Comparison of ENCODE assay signal across 18 cellular contexts in the genomic region with DNA sequence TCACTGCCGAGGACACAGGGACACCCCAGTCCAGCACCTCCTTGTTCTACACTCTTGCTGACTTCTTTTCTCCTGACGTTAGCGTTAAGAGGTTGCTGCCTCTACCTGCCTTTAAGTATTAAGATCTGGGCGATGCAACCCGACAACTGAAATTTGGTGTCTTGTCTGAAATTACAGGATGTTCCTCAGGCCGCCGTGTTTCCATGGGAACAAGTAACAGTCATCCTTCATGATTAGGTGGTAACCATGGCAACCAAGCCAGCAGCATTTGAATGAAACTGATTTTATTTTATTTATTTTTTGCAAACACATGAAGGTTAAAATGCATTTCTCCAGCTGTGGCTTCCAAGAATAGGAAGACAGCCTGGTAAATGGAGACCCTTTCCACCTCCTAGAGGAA. TPM values are rescaled to one million over a fixed set of nuclear protein-coding genes. Genes with fewer than 3 reads are reported as not detected.
DNase-seq lines count a peak whose midpoint lies in the region; ATAC-seq and TF ChIP-seq lines count a peak whose summit lies in the region.
"Had no signal": no experiment of that assay in that cellular context is flagged by ENCODE, and none has a peak within 500 bp of the region (broad histone marks: within the 10 kb centered on the region; RNA-seq: fewer than 3 reads in every experiment).

No MANE protein-coding gene starts in this region.

- peaks cover 2% of the 10 kb centered on the region for H3K9me3 ChIP-seq in IMR-90 (ENCODE audit: control insufficient read depth, insufficient read depth, low read length)
- no peaks in the 10 kb centered on the region for H3K9me3 ChIP-seq in neural cell (ENCODE audit: low read length)
- H3K9me3 ChIP-seq: SJSA1 had no signal

- H3K9me2 ChIP-seq in neural cell (ENCODE audit: insufficient read depth, low read length): no peaks in the 10 kb centered on the region

- intact Hi-C loops in IMR-90 (cut with micrococcal nuclease): no loop called here
- intact Hi-C loops in dorsolateral prefrontal cortex (cut with DNase I): no loop called here

- POLR2A ChIA-PET in IMR-90 (lab: Charles Lee; ENCODE audit: unreplicated experiment): no interaction called here

- no peak overlapping the region for H3K4ac ChIP-seq in IMR-90 (ENCODE audit: low read depth, low read length)

- no peak overlapping the region for H3K56ac ChIP-seq in IMR-90 (ENCODE audit: extremely low read depth, insufficient read depth, low read length)

- no peak overlapping the region for H3K18ac ChIP-seq in IMR-90 (ENCODE audit: low read depth, low read length)

- no peaks in the 10 kb centered on the region for H3K36me3 ChIP-seq in IMR-90 (ENCODE audit: control insufficient read depth, insufficient read depth, low read length)
- H3K36me3 ChIP-seq in neural cell (ENCODE audit: insufficient read depth, low read length): no peaks in the 10 kb centered on the region
- H3K36me3 ChIP-seq: SJSA1 had no signal

- no peak overlapping the region for H3K23ac ChIP-seq in IMR-90 (ENCODE audit: low read depth, low read length)

- H4K8ac ChIP-seq in IMR-90 (ENCODE audit: low read depth in 2 of 2, low read length in 2 of 2): no peak overlapping the region

- ATAC-seq in IMR-90 (ENCODE audit: low read depth) (no peak), GM19035 (IDR thresholded peaks at IDR 0.05; ENCODE audit: unreplicated experiment) (no peak), GM18868 (IDR thresholded peaks at IDR 0.05; ENCODE audit: unreplicated experiment) (no peak)
- ATAC-seq: foreskin keratinocyte had no signal

- H3K14ac ChIP-seq in IMR-90 (replicated peaks; ENCODE audit: low read depth, low read length): no peak overlapping the region

- peaks cover 12% of the 10 kb centered on the region for H3K4me1 ChIP-seq in IMR-90 (ENCODE audit: control insufficient read depth, insufficient read depth, low read length)
- H3K4me1 ChIP-seq: foreskin keratinocyte, SJSA1 had no signal

- no peak overlapping the region for H4K91ac ChIP-seq in IMR-90 (ENCODE audit: insufficient read depth, low read depth, low read length)

- H3K79me1 ChIP-seq in IMR-90 (ENCODE audit: low read depth in 1 of 2, low read length in 2 of 2): peaks cover 0 to 10% of the 10 kb centered on the region in 2 experiments; a peak in 1 of 4 replicates

- H3K79me2 ChIP-seq in neural cell (replicated peaks; ENCODE audit: insufficient read depth, low read length): no peaks in the 10 kb centered on the region

- H3K4me3 ChIP-seq in IMR-90 (ENCODE audit: insufficient read depth, low read depth, low read length) (no peak overlapping the region), dorsolateral prefrontal cortex (peak overlapping the region in 1 of 59 donors; percentile 27), neural cell (ENCODE audit: low read length) (peak overlapping the region; percentile 52)
- H3K4me3 ChIP-seq: coronary artery, PC-9, SJSA1 had no signal

- CTCF ChIA-PET in IMR-90 (lab: Yijun Ruan, JAX): no interaction called here

- H3K9me1 ChIP-seq in IMR-90 (ENCODE audit: insufficient read depth, low read length): peaks cover 22% of the 10 kb centered on the region

- no peak overlapping the region for H4K5ac ChIP-seq in IMR-90 (ENCODE audit: low read depth, low read length)

- H2AFZ ChIP-seq in IMR-90 (replicated peaks; ENCODE audit: low read length, poor library complexity): no peak overlapping the region
- no peak overlapping the region for H2AFZ ChIP-seq in neural cell (ENCODE audit: low read depth, low read length)
- H2AFZ ChIP-seq: PC-9 had no signal

- H2BK20ac ChIP-seq in IMR-90 (ENCODE audit: low read depth, low read length): no peak overlapping the region

- H3K9ac ChIP-seq in IMR-90 (ENCODE audit: low read depth, low read length) (no peak overlapping the region), neural cell (ENCODE audit: low read length) (peak overlapping the region; percentile 33)

- no peak overlapping the region for H2AK5ac ChIP-seq in IMR-90 (ENCODE audit: low read depth, low read length)

- dilution Hi-C loops in IMR-90 (cut with HindIII; ENCODE audit: low sequenced_read_pairs, unreplicated experiment): no loop called here

- H3F3A ChIP-seq in neural cell (ENCODE audit: insufficient read depth, low read length, poor library complexity, severe bottlenecking): no peaks in the 10 kb centered on the region

- no peaks in the 10 kb centered on the region for H3K27me3 ChIP-seq in IMR-90 (ENCODE audit: control insufficient read depth, insufficient read depth, low read length)
- no peaks in the 10 kb centered on the region for H3K27me3 ChIP-seq in dorsolateral prefrontal cortex
- no peaks in the 10 kb centered on the region for H3K27me3 ChIP-seq in neural cell (ENCODE audit: insufficient read depth, low read depth, low read length)

- H3K4me2 ChIP-seq in IMR-90 (ENCODE audit: low read depth, low read length) (no peak overlapping the region), neural cell (ENCODE audit: low read length) (peak overlapping the region; percentile 79)
- H3K4me2 ChIP-seq: PC-9 had no signal

- BruUV-seq in IMR-90 (replicated peaks; lab: Mats Ljungman, UMichigan): no TSS peak

- WGBS in IMR-90 (ENCODE audit: extremely low coverage in 2 of 2, insufficient read length in 1 of 2), 2 experiments: no CpG with 5 or more reads among the region's 7 CpGs

- no peak overlapping the region for H2BK120ac ChIP-seq in IMR-90 (ENCODE audit: low read depth, low read length)

- no peak for TF ChIP-seq CTCF in IMR-90 (conservative IDR thresholded peaks at IDR 0.05; ENCODE audit: low read depth, low read length)
- no peak for TF ChIP-seq CTCF in dorsolateral prefrontal cortex (IDR thresholded peaks at IDR 0.05 in 54 of 56, conservative IDR thresholded peaks at IDR 0.05 in 2 of 56; ENCODE audit: low read depth in 1 of 56, partially characterized antibody in 56 of 56)
- TF ChIP-seq CTCF in neural cell (IDR thresholded peaks at IDR 0.05; ENCODE audit: poor library complexity, severe bottlenecking): no peak
- TF ChIP-seq CTCF in GM10266 (IDR thresholded peaks at IDR 0.05; ENCODE audit: control insufficient read depth, insufficient read depth, low read depth, missing control alignments): no peak

- H4K20me1 ChIP-seq in IMR-90 (ENCODE audit: insufficient read depth, low read length) (peaks cover 12% of the 10 kb centered on the region), neural cell (ENCODE audit: insufficient read depth) (no peaks in the 10 kb centered on the region)

- DNase-seq in Ammon's horn (ENCODE audit: low spot score): peak; percentile 79
- DNase-seq in IMR-90: peak; percentile 40
- DNase-seq in dorsolateral prefrontal cortex: peak in 6 of 10 donors; percentile 46 to 80 (median 55)
- DNase-seq in NOMO-1 (lab: John Stamatoyannopoulos, UW; ENCODE audit: unreplicated experiment in 2 of 2): no peak
- no peak for DNase-seq in GM10266 (ENCODE audit: extremely low spot score)
- DNase-seq: activated B cell treated with CpG ODN at 0.5 μM for 24 hours; activated CD4-positive, alpha-beta memory T cell treated with anti-CD3 and anti-CD28 coated beads, Interleukin-2, amount 10 ng/mL, durations not matched to agents 7 days and 5 days; activated naive CD4-positive, alpha-beta T cell treated with anti-CD3 and anti-CD28 coated beads, Interleukin-2, amount 10 ng/mL, durations not matched to agents 7 days and 5 days; activated T-cell treated with anti-CD3 and anti-CD28 coated beads, Interleukin-2, amount 50 U/mL, for 1 hour; CD8-positive, alpha-beta memory T cell; foreskin keratinocyte; NCI-H2171; PC-9 had no signal

- TF ChIP-seq EP300 in neural cell (conservative IDR thresholded peaks at IDR 0.05; ENCODE audit: poor library complexity, severe bottlenecking): peak; percentile 67

- H3K27ac ChIP-seq in IMR-90 (ENCODE audit: insufficient read depth, low read length) (no peak overlapping the region), dorsolateral prefrontal cortex (peak overlapping the region in 49 of 59 donors; percentile 8 to 87 (median 57)), neural cell (ENCODE audit: low read length) (peak overlapping the region; percentile 75)
- H3K27ac ChIP-seq: foreskin keratinocyte, PC-9, SJSA1 had no signal

- no peak for TF ChIP-seq POLR2A in IMR-90 (IDR thresholded peaks at IDR 0.05; ENCODE audit: low read depth, low read length)

- no peak overlapping the region for H2BK5ac ChIP-seq in IMR-90 (ENCODE audit: low read depth, low read length, poor library complexity, severe bottlenecking)

- no peak for TF ChIP-seq RAD21 in IMR-90 (IDR thresholded peaks at IDR 0.05; ENCODE audit: low read length)
- TF ChIP-seq RAD21 in neural cell (conservative IDR thresholded peaks at IDR 0.05): no peak

- no peak overlapping the region for H2BK15ac ChIP-seq in IMR-90 (ENCODE audit: low read depth, low read length)

- in situ Hi-C loops in IMR-90 (cut with MboI; ENCODE audit: low sequenced_read_pairs): no loop called here

- no peak overlapping the region for H2AK9ac ChIP-seq in IMR-90 (replicated peaks; ENCODE audit: low read depth, low read length, poor library complexity)

TF ChIP-seq in IMR-90, 13 proteins besides CTCF, POLR2A, EP300 and RAD21 (continues in another document):
- TF ChIP-seq BHLHE40 (IDR thresholded peaks at IDR 0.05; ENCODE audit: low read depth, low read length) (no peak), SMC3 (IDR thresholded peaks at IDR 0.05; ENCODE audit: low read depth, low read length) (no peak)
- TF ChIP-seq, protein P1, sequence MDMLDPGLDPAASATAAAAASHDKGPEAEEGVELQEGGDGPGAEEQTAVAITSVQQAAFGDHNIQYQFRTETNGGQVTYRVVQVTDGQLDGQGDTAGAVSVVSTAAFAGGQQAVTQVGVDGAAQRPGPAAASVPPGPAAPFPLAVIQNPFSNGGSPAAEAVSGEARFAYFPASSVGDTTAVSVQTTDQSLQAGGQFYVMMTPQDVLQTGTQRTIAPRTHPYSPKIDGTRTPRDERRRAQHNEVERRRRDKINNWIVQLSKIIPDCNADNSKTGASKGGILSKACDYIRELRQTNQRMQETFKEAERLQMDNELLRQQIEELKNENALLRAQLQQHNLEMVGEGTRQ (IDR thresholded peaks at IDR 0.05; ENCODE audit: low read depth, low read length): no peak

TF ChIP-seq in neural cell, 6 proteins besides CTCF, POLR2A, EP300 and RAD21 (continues in another document):
- TF ChIP-seq TAF1 (IDR thresholded peaks at IDR 0.05; ENCODE audit: low read depth): no peak
- TF ChIP-seq MXI1 (conservative IDR thresholded peaks at IDR 0.05; ENCODE audit: poor library complexity, severe bottlenecking): peak; percentile 9
- peak; percentile 16 for TF ChIP-seq SMC3 (conservative IDR thresholded peaks at IDR 0.05; ENCODE audit: poor library complexity)

RNA-seq across cellular contexts. Expression of gene DAB2IP, which starts 20.8 kb away (rescaled TPM):
- 5.6 and 6.1 TPM in 2 replicates for total RNA-seq in IMR-90 (2012; rRNA removed)
- 17.2 and 20.4 TPM in 2 replicates for polyA plus RNA-seq in IMR-90 (2012; rRNA removed)
- 12.2 and 16.5 TPM in 2 replicates for polyA plus RNA-seq in IMR-90 (2012; cell fraction: cytosol; rRNA removed)
- polyA plus RNA-seq in IMR-90 (2012; cell fraction: nucleus; rRNA removed; ENCODE audit: low replicate concordance): 27.8 and 42.5 TPM in 2 replicates
- total RNA-seq in dorsolateral prefrontal cortex: 100 to 1,000 TPM in 19 of 120 experiments, 10 to 100 TPM in 101; 41.7 to 155 (median 82.0) TPM
- 17.3 and 24.8 TPM in 2 replicates for polyA plus RNA-seq in neural cell
- polyA minus RNA-seq in neural cell: 29.0 and 31.4 TPM in 2 replicates
- total RNA-seq: activated CD4-positive, alpha-beta memory T cell treated with anti-CD3 and anti-CD28 coated beads, Interleukin-2, amount 10 ng/mL, durations not matched to agents 7 days and 5 days had no signal

Comparison
In these comparisons a context has a peak if more than half of its experiments do, and no peak if none do; other contexts are left out.
1. DNase-seq: peak in Ammon's horn (single experiment), IMR-90 (single experiment) and dorsolateral prefrontal cortex (6 of 10); none in NOMO-1 (0 of 2) and GM10266 (single experiment).